ENCODE assay signal across 16 cellular contexts in genomic region chr10:89275383-89275782, GRCh38. TPM values are rescaled to one million over a fixed set of nuclear protein-coding genes. Genes with fewer than 3 reads are reported as not detected.
DNase-seq lines count a peak whose midpoint lies in the region; ATAC-seq and TF ChIP-seq lines count a peak whose summit lies in the region.
"Had no signal": no experiment of that assay in that cellular context is flagged by ENCODE, and none has a peak within 500 bp of the region (broad histone marks: within the 10 kb centered on the region; RNA-seq: fewer than 3 reads in every experiment).

No MANE protein-coding gene starts in this region.

- no peak overlapping the region for H3K4me3 Mint-ChIP-seq in MCF 10A (ENCODE audit: unreplicated experiment)
- H3K4me3 Mint-ChIP-seq: activated CD4-positive, alpha-beta memory T cell treated with anti-CD3 and anti-CD28 coated beads, Interleukin-2, amount 10 ng/mL, durations not matched to agents 7 days and 5 days; naive thymus-derived CD4-positive, alpha-beta T cell had no signal

- no peaks in the 10 kb centered on the region for H3K27me3 ChIP-seq in left lung
- H3K27me3 ChIP-seq in thymus (ENCODE audit: control insufficient read depth, insufficient read depth) = no peaks in the 10 kb centered on the region
- H3K27me3 ChIP-seq: BE2C, colonic mucosa, heart right ventricle, MG63 had no signal

- H3K4me3 ChIP-seq in left lung (no peak overlapping the region), thymus (ENCODE audit: low read length) (no peak overlapping the region)
- H3K4me3 ChIP-seq: colonic mucosa, heart right ventricle, MG63 had no signal

- peak; percentile 43 for DNase-seq in NCI-H2029 (lab: John Stamatoyannopoulos, UW)
- DNase-seq in MCF 10A (ENCODE audit: unreplicated experiment) = no peak
- peak in 1 of 2 donors; percentile 56 for DNase-seq in left lung
- DNase-seq in middle frontal gyrus (ENCODE audit: extremely low spot score, low spot score) = no peak
- DNase-seq in NCI-H146 (lab: John Stamatoyannopoulos, UW) = no peak
- no peak for DNase-seq in NCI-H1694 (lab: John Stamatoyannopoulos, UW)
- DNase-seq: activated CD4-positive, alpha-beta memory T cell treated with anti-CD3 and anti-CD28 coated beads, Interleukin-2, amount 10 ng/mL, durations not matched to agents 7 days and 5 days; amygdala; BE2C; colonic mucosa; heart right ventricle; MG63; naive thymus-derived CD4-positive, alpha-beta T cell; NCI-H2081 treated with DMSO at 0.1 percent for 48 hours had no signal

- H3K4me1 ChIP-seq in left lung (peaks cover 26 to 27% of the 10 kb centered on the region in 2 donors), thymus (ENCODE audit: control insufficient read depth, insufficient read depth, low read length) (no peaks in the 10 kb centered on the region)
- H3K4me1 ChIP-seq: colonic mucosa had no signal

- ATAC-seq in left lung (peak; percentile 72), HG03571 (IDR thresholded peaks at IDR 0.05; ENCODE audit: unreplicated experiment) (no peak)
- ATAC-seq: heart right ventricle; naive thymus-derived CD4-positive, alpha-beta T cell had no signal

- TF ChIP-seq CTCF in MCF 10A (IDR thresholded peaks at IDR 0.05; ENCODE audit: unreplicated experiment) (no peak), left lung (IDR thresholded peaks at IDR 0.05) (no peak)

- H3K36me3 ChIP-seq in left lung (no peaks in the 10 kb centered on the region), thymus (ENCODE audit: control insufficient read depth, insufficient read depth) (no peaks in the 10 kb centered on the region)
- H3K36me3 ChIP-seq: BE2C, colonic mucosa, heart right ventricle, MG63 had no signal

- peaks cover 44% of the 10 kb centered on the region for H3K4me1 Mint-ChIP-seq in MCF 10A (ENCODE audit: insufficient read depth, unreplicated experiment)
- H3K4me1 Mint-ChIP-seq: activated CD4-positive, alpha-beta memory T cell treated with anti-CD3 and anti-CD28 coated beads, Interleukin-2, amount 10 ng/mL, durations not matched to agents 7 days and 5 days had no signal

- peak overlapping the region; percentile 63 for H3K27ac Mint-ChIP-seq in MCF 10A (ENCODE audit: low read depth, unreplicated experiment)
- H3K27ac Mint-ChIP-seq: activated CD4-positive, alpha-beta memory T cell treated with anti-CD3 and anti-CD28 coated beads, Interleukin-2, amount 10 ng/mL, durations not matched to agents 7 days and 5 days; naive thymus-derived CD4-positive, alpha-beta T cell had no signal

- CTCF ChIA-PET in MCF 10A (lab: Yijun Ruan, JAX) = interaction anchor here (1.0 to 3.2 kb wide), 2 partner anchors 13 to 93 kb away, joined by 3 to 18 read pairs; no protein-coding TSS in a partner anchor

- 94% methylated on average over 6 of the region's 6 CpGs for WGBS in thymus

- H3K27ac ChIP-seq in left lung = peak overlapping the region; percentile 9 to 69
- H3K27ac ChIP-seq in thymus (ENCODE audit: low read depth) = peak overlapping the region; percentile 73
- H3K27ac ChIP-seq: colonic mucosa, heart right ventricle had no signal

- intact Hi-C loops in MCF 10A (cut with micrococcal nuclease) = no loop called here
- intact Hi-C loops in left lung (cut with DNase I) = no loop called here

- H3K9me3 ChIP-seq in left lung = no peaks in the 10 kb centered on the region
- no peaks in the 10 kb centered on the region for H3K9me3 ChIP-seq in thymus (ENCODE audit: control insufficient read depth)
- H3K9me3 ChIP-seq: BE2C, colonic mucosa, heart right ventricle, MG63 had no signal

- no peaks in the 10 kb centered on the region for H3K9me3 Mint-ChIP-seq in MCF 10A (ENCODE audit: unreplicated experiment)
- H3K9me3 Mint-ChIP-seq: activated CD4-positive, alpha-beta memory T cell treated with anti-CD3 and anti-CD28 coated beads, Interleukin-2, amount 10 ng/mL, durations not matched to agents 7 days and 5 days had no signal

- peaks cover 6% of the 10 kb centered on the region for H3K36me3 Mint-ChIP-seq in MCF 10A (ENCODE audit: insufficient read depth, unreplicated experiment)
- H3K36me3 Mint-ChIP-seq: naive thymus-derived CD4-positive, alpha-beta T cell had no signal

- H3K27me3 Mint-ChIP-seq in MCF 10A (ENCODE audit: insufficient read depth, unreplicated experiment) = no peaks in the 10 kb centered on the region

- BruUV-seq in MCF 10A (replicated peaks; lab: Mats Ljungman, UMichigan) = no TSS peak

- POLR2A ChIA-PET in MCF 10A (lab: Yijun Ruan, JAX) = interaction anchor here (0.6 to 4.9 kb wide), 6 partner anchors 9 to 343 kb away, joined by 3 to 66 read pairs (median 3); partner anchors contain the start of gene IFIT2

RNA-seq across cellular contexts. Expression of gene LIPA, which starts 23.8 kb away (rescaled TPM):
- total RNA-seq in MCF 10A (2022) (18.5 and 22.3 TPM in 2 replicates), left lung (100 to 1,000 TPM; 117 to 137 TPM)
- polyA plus RNA-seq in thymus = 62.3 TPM

RNA-seq across cellular contexts. Expression of gene IFIT2, which starts 26.5 kb away (rescaled TPM):
- total RNA-seq in MCF 10A (2022) (0.58 and 1.3 TPM in 2 replicates), left lung (10 to 100 TPM; 18.7 to 26.1 TPM)
- polyA plus RNA-seq in thymus = 16.0 TPM

RNA-seq across cellular contexts. Expression of gene IFIT3, which starts 52.4 kb away (rescaled TPM):
- 1.4 and 3.6 TPM in 2 replicates for total RNA-seq in MCF 10A (2022)
- total RNA-seq in left lung = 10 to 100 TPM; 36.2 to 48.9 TPM
- 31.5 TPM for polyA plus RNA-seq in thymus
